ENCODE assay signal across 4 cellular contexts in the genomic region with DNA sequence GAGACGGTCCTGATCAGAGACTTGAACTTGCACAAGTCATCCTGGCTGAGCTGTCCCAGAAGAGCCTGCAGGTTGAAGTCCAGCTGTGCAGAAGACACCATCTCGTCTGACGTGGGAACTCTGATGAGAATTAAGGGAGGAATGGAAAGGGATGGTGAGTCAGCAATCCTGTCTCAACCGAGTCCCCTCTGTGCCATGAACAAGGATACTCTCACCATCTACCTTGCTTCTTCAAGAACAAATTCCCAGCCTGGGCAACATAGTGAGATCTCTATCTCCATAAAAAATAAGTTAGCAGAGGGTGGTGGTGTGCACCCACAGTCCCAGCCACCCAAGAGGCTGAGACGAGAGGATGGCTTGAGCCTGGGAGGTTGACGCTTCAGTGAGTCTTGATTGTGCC. TPM values are rescaled to one million over a fixed set of nuclear protein-coding genes. Genes with fewer than 3 reads are reported as not detected.
"Had no signal": no experiment of that assay in that cellular context is flagged by ENCODE, and none has a peak within 500 bp of the region (broad histone marks: within the 10 kb centered on the region; RNA-seq: fewer than 3 reads in every experiment).

Gene NLRP2B, minus strand, starts transcription at position 101 of the 400 bp plus-strand sequence.

- H3K4me3 ChIP-seq: GM12878 had no signal

- DNase-seq: GDM1, GF-D8 had no signal

- ATAC-seq: GM12878 had no signal

RNA-seq across cellular contexts. Expression of gene NLRP2B, which starts in this region (rescaled TPM):
- total RNA-seq: G401, GM12878 had no signal
